Comparison of ENCODE assay signal across 1 cellular context in genomic region chr6:131636880-131637792, GRCh38.
A peak's percentile ranks its signal among the peaks of the same experiment; 100 is the strongest.
TF ChIP-seq lines count a peak whose summit lies in the region.

TSS of gene ENPP3 (plus strand) at chr6:131637302. CDS start at chr6:131637385, 83 bp downstream.

TF ChIP-seq in HepG2, 621 proteins besides CTCF, POLR2A, EP300 and RAD21 (continues in another document):
- no peak for TF ChIP-seq CHD2 (IDR thresholded peaks at IDR 0.05; ENCODE audit: low read depth, low read length)
- peak; percentile 49; the same call in 1 of the 2 replicates for TF ChIP-seq MIXL1 (CRISPR knock-in tag; IDR thresholded peaks at IDR 0.05)
- TF ChIP-seq, protein P1, sequence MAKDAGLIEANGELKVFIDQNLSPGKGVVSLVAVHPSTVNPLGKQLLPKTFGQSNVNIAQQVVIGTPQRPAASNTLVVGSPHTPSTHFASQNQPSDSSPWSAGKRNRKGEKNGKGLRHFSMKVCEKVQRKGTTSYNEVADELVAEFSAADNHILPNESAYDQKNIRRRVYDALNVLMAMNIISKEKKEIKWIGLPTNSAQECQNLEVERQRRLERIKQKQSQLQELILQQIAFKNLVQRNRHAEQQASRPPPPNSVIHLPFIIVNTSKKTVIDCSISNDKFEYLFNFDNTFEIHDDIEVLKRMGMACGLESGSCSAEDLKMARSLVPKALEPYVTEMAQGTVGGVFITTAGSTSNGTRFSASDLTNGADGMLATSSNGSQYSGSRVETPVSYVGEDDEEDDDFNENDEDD (CRISPR knock-in tag; IDR thresholded peaks at IDR 0.05; ENCODE audit: borderline replicate concordance) = 0 out of 2 replicates have a peak, but pooled peaks have one; percentile 18
- peak; percentile 97 for TF ChIP-seq NCOR1 (IDR thresholded peaks at IDR 0.05; ENCODE audit: borderline replicate concordance, low read length)
- 0 out of 2 replicates have a peak, but pooled peaks have one; percentile 54 for TF ChIP-seq MBD4 (IDR thresholded peaks at IDR 0.05; ENCODE audit: borderline replicate concordance, low read length)
- TF ChIP-seq RBM39 (IDR thresholded peaks at IDR 0.05; ENCODE audit: low read depth, low read length, poor library complexity, severe bottlenecking) = no peak
- peak; percentile 51; the same call in 1 of the 2 replicates for TF ChIP-seq ZNF644 (CRISPR knock-in tag; IDR thresholded peaks at IDR 0.05; ENCODE audit: low read depth)
- TF ChIP-seq ZNF7 (CRISPR knock-in tag; IDR thresholded peaks at IDR 0.05) = peak; percentile 24; the same call in 1 of the 2 replicates
- TF ChIP-seq BCL6 (CRISPR knock-in tag; IDR thresholded peaks at IDR 0.05) = peak; percentile 78
- TF ChIP-seq KAT7 (CRISPR knock-in tag; IDR thresholded peaks at IDR 0.05; ENCODE audit: borderline replicate concordance) = peak; percentile 73; the same call in 1 of the 2 replicates
- TF ChIP-seq, protein P2, sequence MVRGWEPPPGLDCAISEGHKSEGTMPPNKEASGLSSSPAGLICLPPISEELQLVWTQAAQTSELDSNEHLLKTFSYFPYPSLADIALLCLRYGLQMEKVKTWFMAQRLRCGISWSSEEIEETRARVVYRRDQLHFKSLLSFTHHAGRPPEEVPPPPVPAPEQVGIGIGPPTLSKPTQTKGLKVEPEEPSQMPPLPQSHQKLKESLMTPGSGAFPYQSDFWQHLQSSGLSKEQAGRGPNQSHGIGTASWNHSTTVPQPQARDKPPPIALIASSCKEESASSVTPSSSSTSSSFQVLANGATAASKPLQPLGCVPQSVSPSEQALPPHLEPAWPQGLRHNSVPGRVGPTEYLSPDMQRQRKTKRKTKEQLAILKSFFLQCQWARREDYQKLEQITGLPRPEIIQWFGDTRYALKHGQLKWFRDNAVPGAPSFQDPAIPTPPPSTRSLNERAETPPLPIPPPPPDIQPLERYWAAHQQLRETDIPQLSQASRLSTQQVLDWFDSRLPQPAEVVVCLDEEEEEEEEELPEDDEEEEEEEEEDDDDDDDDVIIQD (CRISPR knock-in tag; IDR thresholded peaks at IDR 0.05; ENCODE audit: low read depth) = peak; percentile 94
- no peak for TF ChIP-seq ZNF558 (CRISPR knock-in tag; IDR thresholded peaks at IDR 0.05; ENCODE audit: borderline replicate concordance)
- no peak; the same call in 1 of the 2 replicates for TF ChIP-seq SOX5 (CRISPR knock-in tag; IDR thresholded peaks at IDR 0.05; ENCODE audit: borderline replicate concordance)
- no peak for TF ChIP-seq BCL3 (CRISPR knock-in tag; IDR thresholded peaks at IDR 0.05)
- peak; percentile 42 to 47; a peak in 2 of 4 replicates for TF ChIP-seq MAFK (conservative IDR thresholded peaks at IDR 0.05 in 1 of 2, IDR thresholded peaks at IDR 0.05 in 1 of 2; ENCODE audit: low read length in 2 of 2)
- TF ChIP-seq GATAD2A (CRISPR knock-in tag; IDR thresholded peaks at IDR 0.05) = peak; percentile 87
- TF ChIP-seq, protein P3, sequence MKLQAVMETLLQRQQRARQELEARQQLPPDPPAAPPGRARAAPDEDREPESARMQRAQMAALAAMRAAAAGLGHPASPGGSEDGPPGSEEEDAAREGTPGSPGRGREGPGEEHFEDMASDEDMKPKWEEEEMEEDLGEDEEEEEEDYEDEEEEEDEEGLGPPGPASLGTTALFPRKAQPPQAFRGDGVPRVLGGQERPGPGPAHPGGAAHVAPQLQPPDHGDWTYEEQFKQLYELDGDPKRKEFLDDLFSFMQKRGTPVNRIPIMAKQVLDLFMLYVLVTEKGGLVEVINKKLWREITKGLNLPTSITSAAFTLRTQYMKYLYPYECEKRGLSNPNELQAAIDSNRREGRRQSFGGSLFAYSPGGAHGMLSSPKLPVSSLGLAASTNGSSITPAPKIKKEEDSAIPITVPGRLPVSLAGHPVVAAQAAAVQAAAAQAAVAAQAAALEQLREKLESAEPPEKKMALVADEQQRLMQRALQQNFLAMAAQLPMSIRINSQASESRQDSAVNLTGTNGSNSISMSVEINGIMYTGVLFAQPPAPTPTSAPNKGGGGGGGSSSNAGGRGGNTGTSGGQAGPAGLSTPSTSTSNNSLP (IDR thresholded peaks at IDR 0.05; ENCODE audit: low read depth, low read length) = peak; percentile 79; the same call in 1 of the 2 replicates
- TF ChIP-seq, protein P4, sequence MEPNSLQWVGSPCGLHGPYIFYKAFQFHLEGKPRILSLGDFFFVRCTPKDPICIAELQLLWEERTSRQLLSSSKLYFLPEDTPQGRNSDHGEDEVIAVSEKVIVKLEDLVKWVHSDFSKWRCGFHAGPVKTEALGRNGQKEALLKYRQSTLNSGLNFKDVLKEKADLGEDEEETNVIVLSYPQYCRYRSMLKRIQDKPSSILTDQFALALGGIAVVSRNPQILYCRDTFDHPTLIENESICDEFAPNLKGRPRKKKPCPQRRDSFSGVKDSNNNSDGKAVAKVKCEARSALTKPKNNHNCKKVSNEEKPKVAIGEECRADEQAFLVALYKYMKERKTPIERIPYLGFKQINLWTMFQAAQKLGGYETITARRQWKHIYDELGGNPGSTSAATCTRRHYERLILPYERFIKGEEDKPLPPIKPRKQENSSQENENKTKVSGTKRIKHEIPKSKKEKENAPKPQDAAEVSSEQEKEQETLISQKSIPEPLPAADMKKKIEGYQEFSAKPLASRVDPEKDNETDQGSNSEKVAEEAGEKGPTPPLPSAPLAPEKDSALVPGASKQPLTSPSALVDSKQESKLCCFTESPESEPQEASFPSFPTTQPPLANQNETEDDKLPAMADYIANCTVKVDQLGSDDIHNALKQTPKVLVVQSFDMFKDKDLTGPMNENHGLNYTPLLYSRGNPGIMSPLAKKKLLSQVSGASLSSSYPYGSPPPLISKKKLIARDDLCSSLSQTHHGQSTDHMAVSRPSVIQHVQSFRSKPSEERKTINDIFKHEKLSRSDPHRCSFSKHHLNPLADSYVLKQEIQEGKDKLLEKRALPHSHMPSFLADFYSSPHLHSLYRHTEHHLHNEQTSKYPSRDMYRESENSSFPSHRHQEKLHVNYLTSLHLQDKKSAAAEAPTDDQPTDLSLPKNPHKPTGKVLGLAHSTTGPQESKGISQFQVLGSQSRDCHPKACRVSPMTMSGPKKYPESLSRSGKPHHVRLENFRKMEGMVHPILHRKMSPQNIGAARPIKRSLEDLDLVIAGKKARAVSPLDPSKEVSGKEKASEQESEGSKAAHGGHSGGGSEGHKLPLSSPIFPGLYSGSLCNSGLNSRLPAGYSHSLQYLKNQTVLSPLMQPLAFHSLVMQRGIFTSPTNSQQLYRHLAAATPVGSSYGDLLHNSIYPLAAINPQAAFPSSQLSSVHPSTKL (CRISPR knock-in tag; IDR thresholded peaks at IDR 0.05) = peak; percentile 88
- peak; percentile 99 for TF ChIP-seq CEBPB (IDR thresholded peaks at IDR 0.05; ENCODE audit: borderline replicate concordance, low read depth, low read length)
- TF ChIP-seq HNF4A (CRISPR knock-in tag; IDR thresholded peaks at IDR 0.05) = peak; percentile 84
- no peak for TF ChIP-seq FOXO1 (CRISPR knock-in tag; IDR thresholded peaks at IDR 0.05)
- peak; percentile 72; the same call in 1 of the 2 replicates for TF ChIP-seq SMYD3 (CRISPR knock-in tag; IDR thresholded peaks at IDR 0.05)
- no peak for TF ChIP-seq AKAP8 (CRISPR knock-in tag; IDR thresholded peaks at IDR 0.05)
- peak; percentile 68; the same call in 1 of the 2 replicates for TF ChIP-seq RBFOX2 (IDR thresholded peaks at IDR 0.05; ENCODE audit: low read depth, low read length)
- TF ChIP-seq PAXIP1 (CRISPR knock-in tag; conservative IDR thresholded peaks at IDR 0.05) = peak; percentile 68
- no peak for TF ChIP-seq PRPF4 (IDR thresholded peaks at IDR 0.05; ENCODE audit: low read depth, low read length, poor library complexity, severe bottlenecking)
- TF ChIP-seq ZNF547 (CRISPR knock-in tag; IDR thresholded peaks at IDR 0.05) = no peak
- TF ChIP-seq, protein P5, sequence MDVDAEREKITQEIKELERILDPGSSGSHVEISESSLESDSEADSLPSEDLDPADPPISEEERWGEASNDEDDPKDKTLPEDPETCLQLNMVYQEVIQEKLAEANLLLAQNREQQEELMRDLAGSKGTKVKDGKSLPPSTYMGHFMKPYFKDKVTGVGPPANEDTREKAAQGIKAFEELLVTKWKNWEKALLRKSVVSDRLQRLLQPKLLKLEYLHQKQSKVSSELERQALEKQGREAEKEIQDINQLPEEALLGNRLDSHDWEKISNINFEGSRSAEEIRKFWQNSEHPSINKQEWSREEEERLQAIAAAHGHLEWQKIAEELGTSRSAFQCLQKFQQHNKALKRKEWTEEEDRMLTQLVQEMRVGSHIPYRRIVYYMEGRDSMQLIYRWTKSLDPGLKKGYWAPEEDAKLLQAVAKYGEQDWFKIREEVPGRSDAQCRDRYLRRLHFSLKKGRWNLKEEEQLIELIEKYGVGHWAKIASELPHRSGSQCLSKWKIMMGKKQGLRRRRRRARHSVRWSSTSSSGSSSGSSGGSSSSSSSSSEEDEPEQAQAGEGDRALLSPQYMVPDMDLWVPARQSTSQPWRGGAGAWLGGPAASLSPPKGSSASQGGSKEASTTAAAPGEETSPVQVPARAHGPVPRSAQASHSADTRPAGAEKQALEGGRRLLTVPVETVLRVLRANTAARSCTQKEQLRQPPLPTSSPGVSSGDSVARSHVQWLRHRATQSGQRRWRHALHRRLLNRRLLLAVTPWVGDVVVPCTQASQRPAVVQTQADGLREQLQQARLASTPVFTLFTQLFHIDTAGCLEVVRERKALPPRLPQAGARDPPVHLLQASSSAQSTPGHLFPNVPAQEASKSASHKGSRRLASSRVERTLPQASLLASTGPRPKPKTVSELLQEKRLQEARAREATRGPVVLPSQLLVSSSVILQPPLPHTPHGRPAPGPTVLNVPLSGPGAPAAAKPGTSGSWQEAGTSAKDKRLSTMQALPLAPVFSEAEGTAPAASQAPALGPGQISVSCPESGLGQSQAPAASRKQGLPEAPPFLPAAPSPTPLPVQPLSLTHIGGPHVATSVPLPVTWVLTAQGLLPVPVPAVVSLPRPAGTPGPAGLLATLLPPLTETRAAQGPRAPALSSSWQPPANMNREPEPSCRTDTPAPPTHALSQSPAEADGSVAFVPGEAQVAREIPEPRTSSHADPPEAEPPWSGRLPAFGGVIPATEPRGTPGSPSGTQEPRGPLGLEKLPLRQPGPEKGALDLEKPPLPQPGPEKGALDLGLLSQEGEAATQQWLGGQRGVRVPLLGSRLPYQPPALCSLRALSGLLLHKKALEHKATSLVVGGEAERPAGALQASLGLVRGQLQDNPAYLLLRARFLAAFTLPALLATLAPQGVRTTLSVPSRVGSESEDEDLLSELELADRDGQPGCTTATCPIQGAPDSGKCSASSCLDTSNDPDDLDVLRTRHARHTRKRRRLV (CRISPR knock-in tag; IDR thresholded peaks at IDR 0.05) = no peak
- TF ChIP-seq ZNF652 (CRISPR knock-in tag; IDR thresholded peaks at IDR 0.05; ENCODE audit: borderline replicate concordance, low read depth) = peak; percentile 90
- peak; percentile 75; the same call in 1 of the 2 replicates for TF ChIP-seq KLF11 (CRISPR knock-in tag; IDR thresholded peaks at IDR 0.05)
- TF ChIP-seq, protein P6, sequence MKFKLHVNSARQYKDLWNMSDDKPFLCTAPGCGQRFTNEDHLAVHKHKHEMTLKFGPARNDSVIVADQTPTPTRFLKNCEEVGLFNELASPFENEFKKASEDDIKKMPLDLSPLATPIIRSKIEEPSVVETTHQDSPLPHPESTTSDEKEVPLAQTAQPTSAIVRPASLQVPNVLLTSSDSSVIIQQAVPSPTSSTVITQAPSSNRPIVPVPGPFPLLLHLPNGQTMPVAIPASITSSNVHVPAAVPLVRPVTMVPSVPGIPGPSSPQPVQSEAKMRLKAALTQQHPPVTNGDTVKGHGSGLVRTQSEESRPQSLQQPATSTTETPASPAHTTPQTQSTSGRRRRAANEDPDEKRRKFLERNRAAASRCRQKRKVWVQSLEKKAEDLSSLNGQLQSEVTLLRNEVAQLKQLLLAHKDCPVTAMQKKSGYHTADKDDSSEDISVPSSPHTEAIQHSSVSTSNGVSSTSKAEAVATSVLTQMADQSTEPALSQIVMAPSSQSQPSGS (CRISPR knock-in tag; IDR thresholded peaks at IDR 0.05) = 0 out of 2 replicates have a peak, but pooled peaks have one; percentile 9
- no peak for TF ChIP-seq POLR2AphosphoS2 (IDR thresholded peaks at IDR 0.05; ENCODE audit: low read depth, low read length)
- peak; percentile 49; the same call in 1 of the 2 replicates for TF ChIP-seq TAF1 (CRISPR knock-in tag; IDR thresholded peaks at IDR 0.05)
- TF ChIP-seq HMG20A (CRISPR knock-in tag; IDR thresholded peaks at IDR 0.05; ENCODE audit: borderline replicate concordance) = peak; percentile 80; the same call in 1 of the 2 replicates
- no peak for TF ChIP-seq ZNF274 (CRISPR knock-in tag; IDR thresholded peaks at IDR 0.05)
- TF ChIP-seq ZSCAN9 (CRISPR knock-in tag; IDR thresholded peaks at IDR 0.05; ENCODE audit: borderline replicate concordance) = no peak
- 0 out of 2 replicates have a peak, but pooled peaks have one; percentile 23 for TF ChIP-seq KLF6 (CRISPR knock-in tag; IDR thresholded peaks at IDR 0.05)
- TF ChIP-seq MTA3 (CRISPR knock-in tag; IDR thresholded peaks at IDR 0.05) = no peak
- peak; percentile 31 for TF ChIP-seq TEAD3 (CRISPR knock-in tag; optimal IDR thresholded peaks at IDR 0.05; ENCODE audit: borderline replicate concordance)
